Comparison of ENCODE assay signal across 1 cellular context in genomic region chr13:113035209-113035800, GRCh38.
TF ChIP-seq lines count a peak whose summit lies in the region.

No MANE protein-coding gene starts in this region.

TF ChIP-seq in A549, 52 proteins besides CTCF, POLR2A, EP300 and RAD21 (continued from another document):
- TF ChIP-seq USF2 (IDR thresholded peaks at IDR 0.05) (no peak), ZNF302 (CRISPR knock-in tag; IDR thresholded peaks at IDR 0.05) (no peak), ATOH8 (CRISPR knock-in tag; IDR thresholded peaks at IDR 0.05; ENCODE audit: low read depth) (no peak), RCOR1 (IDR thresholded peaks at IDR 0.05; ENCODE audit: low read depth, low read length) (no peak), HMGXB4 (CRISPR knock-in tag; IDR thresholded peaks at IDR 0.05; ENCODE audit: borderline replicate concordance) (no peak), SREBF2 (IDR thresholded peaks at IDR 0.05) (no peak), JUNB (IDR thresholded peaks at IDR 0.05) (no peak), ZC3H11A (IDR thresholded peaks at IDR 0.05) (no peak), MAZ (IDR thresholded peaks at IDR 0.05; ENCODE audit: borderline replicate concordance, low read depth, low read length) (no peak), RNF2 (IDR thresholded peaks at IDR 0.05; ENCODE audit: borderline replicate concordance, low read depth) (no peak), ZSCAN20 (CRISPR knock-in tag; IDR thresholded peaks at IDR 0.05) (no peak), HEYL (CRISPR knock-in tag; IDR thresholded peaks at IDR 0.05) (no peak)
